ENCODE assay signal across 29 cellular contexts in genomic region chr2:183533021-183533420, GRCh38.
"Had no signal": no experiment of that assay in that cellular context is flagged by ENCODE, and none has a peak within 500 bp of the region (broad histone marks: within the 10 kb centered on the region; RNA-seq: fewer than 3 reads in every experiment).

No MANE protein-coding gene starts in this region.

- H3K9me3 Mint-ChIP-seq: mesothelial cell of epicardium; nephron progenitor cell; neural progenitor cell; stimulated activated naive CD8-positive, alpha-beta T cell treated with anti-CD3 and anti-CD28 coated beads, Interleukin-15, Interleukin-2, amounts not matched to agents 100 ng/mL and 50 ng/mL, for 24 hours had no signal

- H3K27ac Mint-ChIP-seq: mesothelial cell of epicardium; naive B cell; natural killer cell; nephron progenitor cell; neural progenitor cell; progenitor cell of endocrine pancreas; stimulated activated naive B cell treated with anti-CD40 and anti-IgM and Interleukin-4, amounts not matched to agents 10 μg/mL and 1 μg/mL and 100 μg/mL, for 72 hours; stimulated activated naive CD8-positive, alpha-beta T cell treated with anti-CD3 and anti-CD28 coated beads, Interleukin-15, Interleukin-2, amounts not matched to agents 100 ng/mL and 50 ng/mL, for 24 hours had no signal

- DNase-seq: hippocampal formation; kidney glomerular epithelial cell; left cardiac atrium; left lung; lower lobe of right lung; mesenchymal stem cell; naive B cell; natural killer cell; nephron progenitor cell; occipital lobe; stimulated activated CD4-positive, alpha-beta T cell treated with anti-CD3 and anti-CD28 coated beads, Interleukin-12 subunit alpha, Interleukin-12 subunit beta, amount 100 ng/mL, for 4 hours; stimulated activated CD4-positive, alpha-beta T cell treated with anti-CD3 and anti-CD28 coated beads, Interleukin-15, amount 100 ng/mL, for 24 hours; stimulated activated CD4-positive, alpha-beta T cell treated with anti-CD3 and anti-CD28 coated beads, Interleukin-2, amount 100 ng/mL, for 24 hours; stimulated activated CD4-positive, alpha-beta T cell treated with anti-CD3 and anti-CD28 coated beads, Interleukin-4, amount 100 ng/mL, for 1 hour; stimulated activated naive B cell treated with anti-CD40 and anti-IgM and Interleukin-4, amounts not matched to agents 10 μg/mL and 1 μg/mL and 100 μg/mL, for 72 hours; tibial artery; upper lobe of right lung had no signal

- H3K4me3 ChIP-seq: left lung, lower lobe of right lung, neural progenitor cell, right atrium auricular region, skin epidermis, suprapubic skin, thoracic aorta, tibial artery, upper lobe of right lung had no signal

- H3K36me3 ChIP-seq: left lung, lower lobe of right lung, neural progenitor cell, neutrophil, right atrium auricular region, suprapubic skin, thoracic aorta, tibial artery, upper lobe of right lung had no signal

- H3K36me3 Mint-ChIP-seq: mesothelial cell of epicardium; naive B cell; natural killer cell; neural progenitor cell; stimulated activated naive B cell treated with anti-CD40 and anti-IgM and Interleukin-4, amounts not matched to agents 10 μg/mL and 1 μg/mL and 100 μg/mL, for 72 hours had no signal

- H3K27me3 Mint-ChIP-seq: naive B cell; progenitor cell of endocrine pancreas; stimulated activated naive B cell treated with anti-CD40 and anti-IgM and Interleukin-4, amounts not matched to agents 10 μg/mL and 1 μg/mL and 100 μg/mL, for 72 hours; stimulated activated naive CD8-positive, alpha-beta T cell treated with anti-CD3 and anti-CD28 coated beads, Interleukin-15, Interleukin-2, amounts not matched to agents 100 ng/mL and 50 ng/mL, for 24 hours had no signal

- H3K4me3 Mint-ChIP-seq: mesothelial cell of epicardium; naive B cell; natural killer cell; nephron progenitor cell; neural progenitor cell; stimulated activated naive B cell treated with anti-CD40 and anti-IgM and Interleukin-4, amounts not matched to agents 10 μg/mL and 1 μg/mL and 100 μg/mL, for 72 hours; stimulated activated naive CD8-positive, alpha-beta T cell treated with anti-CD3 and anti-CD28 coated beads, Interleukin-15, Interleukin-2, amounts not matched to agents 100 ng/mL and 50 ng/mL, for 24 hours had no signal

- H3K9me3 ChIP-seq: left lung, lower lobe of right lung, neutrophil, right atrium auricular region, thoracic aorta, tibial artery, upper lobe of right lung had no signal

- H2AFZ ChIP-seq: neural progenitor cell had no signal

- H3K4me2 ChIP-seq: neural progenitor cell had no signal

- H3K4me1 Mint-ChIP-seq: naive B cell; natural killer cell; neural progenitor cell; stimulated activated naive B cell treated with anti-CD40 and anti-IgM and Interleukin-4, amounts not matched to agents 10 μg/mL and 1 μg/mL and 100 μg/mL, for 72 hours had no signal

- FAIRE-seq: keratinocyte, urothelium cell line had no signal

- H3K9ac ChIP-seq: neural progenitor cell had no signal

- H3K4me1 ChIP-seq: left lung, lower lobe of right lung, neural progenitor cell, right atrium auricular region, suprapubic skin, tibial artery, upper lobe of right lung had no signal

- H3K27me3 ChIP-seq: left lung, neutrophil, right atrium auricular region, suprapubic skin, tibial artery, upper lobe of right lung had no signal

- H3K27ac ChIP-seq: left lung, lower lobe of right lung, neural progenitor cell, neutrophil, right atrium auricular region, skin epidermis, suprapubic skin, thoracic aorta, tibial artery, upper lobe of right lung had no signal

- ATAC-seq: left cardiac atrium; left lung; lower lobe of right lung; natural killer cell; sciatic nerve; stimulated activated naive B cell treated with anti-CD40 and anti-IgM and Interleukin-4, amounts not matched to agents 10 μg/mL and 1 μg/mL and 100 μg/mL, for 72 hours; upper lobe of right lung had no signal
